Comparison of ENCODE assay signal across 1 cellular context in genomic region chr15:28129261-28129848, GRCh38.
TF ChIP-seq lines count a peak whose summit lies in the region.

No MANE protein-coding gene starts in this region.

TF ChIP-seq in HCT116, 20 proteins besides CTCF, POLR2A, EP300 and RAD21 (continued from another document):
- no peak for TF ChIP-seq FOSL1 (IDR thresholded peaks at IDR 0.05; ENCODE audit: low read depth)
- no peak for TF ChIP-seq SRF (IDR thresholded peaks at IDR 0.05; ENCODE audit: low read depth)
- no peak for TF ChIP-seq EZH2 (IDR thresholded peaks at IDR 0.05)
- no peak for TF ChIP-seq ELF1 (IDR thresholded peaks at IDR 0.05; ENCODE audit: borderline replicate concordance, low read depth)
- TF ChIP-seq ZBTB33 (IDR thresholded peaks at IDR 0.05; ENCODE audit: extremely low read depth, insufficient replicate concordance, low read length), result no peak
